1 cellular context compared by ENCODE assay signal in genomic region chr9:128245293-128246151, GRCh38.
TF ChIP-seq lines count a peak whose summit lies in the region.

No MANE protein-coding gene starts in this region.

TF ChIP-seq in endothelial cell of umbilical vein, 7 proteins besides CTCF, POLR2A, EP300 and RAD21 (continued from another document):
- TF ChIP-seq JUN (IDR thresholded peaks at IDR 0.05; ENCODE audit: borderline replicate concordance, insufficient read depth, insufficient read length, low read depth) (no peak), EZH2 (IDR thresholded peaks at IDR 0.05; ENCODE audit: borderline replicate concordance, low read depth, low read length, severe bottlenecking) (no peak), MAX (IDR thresholded peaks at IDR 0.05; ENCODE audit: insufficient read depth, insufficient read length) (peak; percentile 32)
TF ChIP-seq in endothelial cell of umbilical vein: peak in this region for 2.
